In genomic region chr10:35912615-35913170, GRCh38 we compare ENCODE assay signal across 1 cellular context.
TF ChIP-seq lines count a peak whose summit lies in the region.

No MANE protein-coding gene starts in this region.

TF ChIP-seq in WTC11, 78 proteins besides CTCF, POLR2A, EP300 and RAD21 (continued from another document):
- TF ChIP-seq ARID4B (CRISPR knock-in tag; IDR thresholded peaks at IDR 0.05; ENCODE audit: borderline replicate concordance) (no peak), ZMAT4 (CRISPR knock-in tag; IDR thresholded peaks at IDR 0.05) (no peak), ETV6 (CRISPR knock-in tag; IDR thresholded peaks at IDR 0.05) (no peak), ZNF317 (CRISPR knock-in tag; IDR thresholded peaks at IDR 0.05; ENCODE audit: borderline replicate concordance, low read depth) (no peak), ATF6 (CRISPR knock-in tag; IDR thresholded peaks at IDR 0.05) (no peak), RORB (CRISPR knock-in tag; IDR thresholded peaks at IDR 0.05) (no peak), ATF3 (CRISPR knock-in tag; conservative IDR thresholded peaks at IDR 0.05) (no peak), E2F4 (CRISPR knock-in tag; IDR thresholded peaks at IDR 0.05; ENCODE audit: borderline replicate concordance, low read depth) (no peak), NR2C2 (CRISPR knock-in tag; IDR thresholded peaks at IDR 0.05) (no peak), AR (CRISPR knock-in tag; IDR thresholded peaks at IDR 0.05) (no peak)
TF ChIP-seq in WTC11: peak in this region for 0.
